14 cellular contexts compared by ENCODE assay signal in the genomic region with DNA sequence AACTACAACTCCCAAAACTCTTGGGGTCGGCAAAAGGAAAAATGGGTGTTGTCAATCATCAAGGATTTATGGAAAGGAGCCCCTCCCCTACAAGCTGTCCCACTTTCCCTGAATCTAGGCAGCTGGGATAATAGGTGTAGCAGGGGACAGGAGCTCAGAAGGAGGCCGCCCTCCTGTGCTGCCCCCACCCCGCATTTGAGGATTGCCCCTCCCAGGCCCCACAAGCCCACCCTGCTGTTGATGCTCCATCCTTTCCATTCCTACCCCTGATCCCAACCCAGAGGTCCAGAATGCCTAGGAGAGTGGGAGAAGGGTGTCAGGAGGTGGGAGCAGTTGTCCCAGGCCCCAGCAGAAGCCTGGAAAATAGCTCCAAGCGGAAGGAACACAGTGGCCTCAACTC. TPM values are rescaled to one million over a fixed set of nuclear protein-coding genes. Genes with fewer than 3 reads are reported as not detected.
DNase-seq lines count a peak whose midpoint lies in the region; ATAC-seq and TF ChIP-seq lines count a peak whose summit lies in the region.
"Had no signal": no experiment of that assay in that cellular context is flagged by ENCODE, and none has a peak within 500 bp of the region (broad histone marks: within the 10 kb centered on the region; RNA-seq: fewer than 3 reads in every experiment).

No MANE protein-coding gene starts in this region.

- no peak overlapping the region for H2BK20ac ChIP-seq in H9 (ENCODE audit: low read depth, low read length, poor library complexity, severe bottlenecking)

- H2BK120ac ChIP-seq in H9 (ENCODE audit: low read depth, low read length, poor library complexity, severe bottlenecking), result no peak overlapping the region

- H4K8ac ChIP-seq in H9 (replicated peaks; ENCODE audit: insufficient read length, low read depth, low read length), result no peak overlapping the region

- no peak overlapping the region for H4K5ac ChIP-seq in H9 (ENCODE audit: insufficient read length, low read depth, low read length)

- H3T11ph ChIP-seq in H9 (ENCODE audit: low read length), result no peak overlapping the region

- H3K23ac ChIP-seq in H9 (ENCODE audit: insufficient read length, low read depth, low read length), result no peak overlapping the region

- H2BK5ac ChIP-seq in H9 (ENCODE audit: insufficient read length, low read length), result no peak overlapping the region

- ATAC-seq in activated CD4-positive, alpha-beta T cell treated with anti-CD3 and anti-CD28 coated beads for 36 hours, result no peak
- ATAC-seq: esophagus mucosa had no signal

- H3K14ac ChIP-seq in H9 (ENCODE audit: insufficient read depth, low read length), result no peak overlapping the region

- H3K23me2 ChIP-seq in H9 (ENCODE audit: insufficient read length, low read depth, low read length, poor library complexity, severe bottlenecking), result peaks cover 19% of the 10 kb centered on the region

- H3K9ac ChIP-seq in H9 (ENCODE audit: extremely low read depth, insufficient read length, low read length), result no peak overlapping the region

- no peak overlapping the region for H2BK12ac ChIP-seq in H9 (ENCODE audit: insufficient read length, low read depth, low read length)

- H3K4me3 Mint-ChIP-seq in activated CD4-positive, alpha-beta T cell treated with anti-CD3 and anti-CD28 coated beads for 36 hours, result peak overlapping the region; percentile 10
- H3K4me3 Mint-ChIP-seq in H9 (peak overlapping the region in 1 of 2 experiments; percentile 32; a peak in 2 of 5 replicates), nephron progenitor cell (no peak overlapping the region)
- H3K4me3 Mint-ChIP-seq in activated naive CD8-positive, alpha-beta T cell, result no peak overlapping the region

- H3K56ac ChIP-seq in H9 (ENCODE audit: insufficient read length, low read depth, low read length), result no peak overlapping the region

- no peaks in the 10 kb centered on the region for H3K9me3 Mint-ChIP-seq in activated CD4-positive, alpha-beta T cell treated with anti-CD3 and anti-CD28 coated beads for 36 hours (ENCODE audit: low read depth)
- H3K9me3 Mint-ChIP-seq in H9 (no peaks in the 10 kb centered on the region; a peak in 1 of 5 replicates), nephron progenitor cell (no peaks in the 10 kb centered on the region)
- H3K9me3 Mint-ChIP-seq in activated naive CD8-positive, alpha-beta T cell (ENCODE audit: low read depth), result no peaks in the 10 kb centered on the region

- peaks cover 13% of the 10 kb centered on the region for H3K4me1 ChIP-seq in H9 (ENCODE audit: insufficient read depth, low read length)

- H3K27ac ChIP-seq in H9 (ENCODE audit: insufficient read length, low read depth, low read length), result no peak overlapping the region

- no peak overlapping the region for H2BK15ac ChIP-seq in H9 (ENCODE audit: low read depth, low read length)

- DNase-seq in activated CD4-positive, alpha-beta T cell treated with anti-CD3 and anti-CD28 coated beads for 36 hours, result no peak
- DNase-seq in activated CD4-positive, alpha-beta T cell treated with anti-CD3 and anti-CD28 coated beads for 48 hours, result no peak
- DNase-seq in H9, result no peak
- DNase-seq in nephron progenitor cell, result no peak
- DNase-seq in GM19238 (ENCODE audit: insufficient read length, low spot score), result no peak
- no peak for DNase-seq in COLO829 (ENCODE audit: low spot score)
- DNase-seq in medulla oblongata (ENCODE audit: extremely low spot score), result no peak
- DNase-seq: GDM1, Karpas-422, NCI-H146, NCI-H446 had no signal

- H3K27me3 ChIP-seq in H9 (ENCODE audit: insufficient read depth, low read length), result no peaks in the 10 kb centered on the region
- H3K27me3 ChIP-seq: suprapubic skin had no signal

- peaks cover 13% of the 10 kb centered on the region; the same call in 1 of the 2 replicates for H3K79me2 ChIP-seq in H9 (ENCODE audit: insufficient read depth, low read length)

- no peak overlapping the region for H3K4ac ChIP-seq in H9 (ENCODE audit: low read depth, low read length)

- no peak overlapping the region for H3K4me2 ChIP-seq in H9 (ENCODE audit: insufficient read depth, insufficient read length, low read length)

- intact Hi-C loops in activated CD4-positive, alpha-beta T cell treated with anti-CD3 and anti-CD28 coated beads for 36 hours (cut with DNase I, micrococcal nuclease), result loop anchor here in 1 of 2 experiments (5.0 to 10.0 kb wide), 2 partner anchors 394 to 888 kb away; a partner anchor contains a TSS

- H3K27me3 Mint-ChIP-seq in activated CD4-positive, alpha-beta T cell treated with anti-CD3 and anti-CD28 coated beads for 36 hours, result no peaks in the 10 kb centered on the region
- H3K27me3 Mint-ChIP-seq in H9 (ENCODE audit: low read depth) (no peaks in the 10 kb centered on the region), nephron progenitor cell (ENCODE audit: low read depth, poor library complexity) (no peaks in the 10 kb centered on the region)
- H3K27me3 Mint-ChIP-seq in activated naive CD8-positive, alpha-beta T cell, result no peaks in the 10 kb centered on the region

- H3K36me3 Mint-ChIP-seq in activated CD4-positive, alpha-beta T cell treated with anti-CD3 and anti-CD28 coated beads for 36 hours (ENCODE audit: low read depth), result peaks cover 72% of the 10 kb centered on the region
- H3K36me3 Mint-ChIP-seq in H9 (ENCODE audit: insufficient read depth in 1 of 3, low read depth in 3 of 3), result peaks cover 27 to 46% (median 45%) of the 10 kb centered on the region in 3 experiments
- H3K36me3 Mint-ChIP-seq in activated naive CD8-positive, alpha-beta T cell, result peaks cover 12% of the 10 kb centered on the region
- peaks cover 35% of the 10 kb centered on the region for H3K36me3 Mint-ChIP-seq in nephron progenitor cell (ENCODE audit: low read depth)

- no peak overlapping the region for H3K18ac ChIP-seq in H9 (ENCODE audit: insufficient read length, low read depth, low read length)

- H2AFZ ChIP-seq in H9 (ENCODE audit: low read length), result no peak overlapping the region

- no peaks in the 10 kb centered on the region for H3K79me1 ChIP-seq in H9 (ENCODE audit: insufficient read depth, low read depth, low read length, poor library complexity, severe bottlenecking)

- no peaks in the 10 kb centered on the region for H4K20me1 ChIP-seq in H9 (ENCODE audit: control insufficient read depth, insufficient read depth, insufficient read length)

- POLR2A ChIA-PET in activated CD4-positive, alpha-beta T cell treated with anti-CD3 and anti-CD28 coated beads for 36 hours (lab: Charles Lee), result interaction anchor here (0.9 to 1.1 kb wide), 2 partner anchors 9 to 25 kb away, joined by 3 to 4 read pairs; a partner anchor contains a TSS

- no peaks in the 10 kb centered on the region for H3K9me3 ChIP-seq in H9 (ENCODE audit: control insufficient read depth, low read depth, low read length)
- H3K9me3 ChIP-seq: suprapubic skin had no signal

- TF ChIP-seq CTCF in H9 (conservative IDR thresholded peaks at IDR 0.05) (no peak), nephron progenitor cell (IDR thresholded peaks at IDR 0.05) (no peak)

- H3K4me1 Mint-ChIP-seq in activated CD4-positive, alpha-beta T cell treated with anti-CD3 and anti-CD28 coated beads for 36 hours, result peaks cover 66% of the 10 kb centered on the region
- H3K4me1 Mint-ChIP-seq in H9 (peaks cover 37 to 49% of the 10 kb centered on the region in 2 experiments), nephron progenitor cell (peaks cover 67% of the 10 kb centered on the region)
- peaks cover 46% of the 10 kb centered on the region for H3K4me1 Mint-ChIP-seq in activated naive CD8-positive, alpha-beta T cell (ENCODE audit: low read depth)

- H3K27ac Mint-ChIP-seq in activated CD4-positive, alpha-beta T cell treated with anti-CD3 and anti-CD28 coated beads for 36 hours, result peak overlapping the region; percentile 94
- H3K27ac Mint-ChIP-seq in H9, result peak overlapping the region; percentile 65 to 98 (median 79); a peak in 2 of 7 replicates
- H3K27ac Mint-ChIP-seq in activated naive CD8-positive, alpha-beta T cell, result peak overlapping the region; percentile 3
- peak overlapping the region; percentile 99 for H3K27ac Mint-ChIP-seq in nephron progenitor cell

- H2AK5ac ChIP-seq in H9 (ENCODE audit: insufficient read length, low read length), result no peak overlapping the region

- CTCF ChIA-PET in activated CD4-positive, alpha-beta T cell treated with anti-CD3 and anti-CD28 coated beads for 36 hours (lab: Charles Lee), result interaction anchor here (2.8 to 4.7 kb wide), 3 partner anchors 9 to 24 kb away, joined by 19 to 73 read pairs (median 21); a partner anchor contains a TSS

- no peak overlapping the region for H4K91ac ChIP-seq in H9 (ENCODE audit: insufficient read length, low read depth, low read length)

- no CpG with 5 or more reads among the region's 4 CpGs for WGBS in H9 (ENCODE audit: extremely low coverage, insufficient read length, low lambda C conversion rate)

RNA-seq across cellular contexts. Expression of a gene that starts 1.9 kb away (rescaled TPM):
- 10 to 100 TPM; 81.9 to 89.7 TPM for total RNA-seq in activated CD4-positive, alpha-beta T cell treated with anti-CD3 and anti-CD28 coated beads for 36 hours
- total RNA-seq in H9 (2021), result 27.3 and 29.0 TPM in 2 replicates

RNA-seq across cellular contexts. Expression of a gene that starts 8.7 kb away (rescaled TPM):
- 100 to 1,000 TPM; 312 to 358 TPM for total RNA-seq in activated CD4-positive, alpha-beta T cell treated with anti-CD3 and anti-CD28 coated beads for 36 hours
- 308 and 310 TPM in 2 replicates for total RNA-seq in H9 (2021)

RNA-seq across cellular contexts. Expression of a gene that starts 14.2 kb away (rescaled TPM):
- total RNA-seq in activated CD4-positive, alpha-beta T cell treated with anti-CD3 and anti-CD28 coated beads for 36 hours, result 10 to 100 TPM; 48.4 to 65.2 TPM
- 52.4 and 57.6 TPM in 2 replicates for total RNA-seq in H9 (2021)

RNA-seq across cellular contexts. Expression of a gene that starts 14.5 kb away (rescaled TPM):
- total RNA-seq in activated CD4-positive, alpha-beta T cell treated with anti-CD3 and anti-CD28 coated beads for 36 hours, result 10 to 100 TPM; 31.0 to 40.5 TPM
- 24.4 and 26.2 TPM in 2 replicates for total RNA-seq in H9 (2021)

RNA-seq across cellular contexts. Expression of a gene that starts 24.5 kb away (rescaled TPM):
- 100 to 1,000 TPM in 1 of 2 experiments, 10 to 100 TPM in 1; 80.4 to 110 TPM for total RNA-seq in activated CD4-positive, alpha-beta T cell treated with anti-CD3 and anti-CD28 coated beads for 36 hours
- 129 TPM in 2 replicates for total RNA-seq in H9 (2021)

Comparison
In these comparisons a context has a peak if more than half of its experiments do, and no peak if none do; other contexts are left out.
1. H3K27ac Mint-ChIP-seq: peak in every context shown above with its lines; median percentile 99 in nephron progenitor cell; 94 in activated CD4-positive, alpha-beta T cell treated with anti-CD3 and anti-CD28 coated beads for 36 hours; 79 in H9; 3 in activated naive CD8-positive, alpha-beta T cell.